In genomic region chr16:15658556-15658955, GRCh38 we compare ENCODE assay signal across 1 cellular context.
TF ChIP-seq lines count a peak whose summit lies in the region.

No MANE protein-coding gene starts in this region.

TF ChIP-seq in IMR-90, 13 proteins besides CTCF, POLR2A, EP300 and RAD21:
- TF ChIP-seq MXI1 (IDR thresholded peaks at IDR 0.05; ENCODE audit: borderline replicate concordance, low read depth, low read length) (no peak), SMC3 (IDR thresholded peaks at IDR 0.05; ENCODE audit: low read depth, low read length) (no peak), CEBPB (IDR thresholded peaks at IDR 0.05; ENCODE audit: low read depth, low read length) (no peak), NFE2L2 (IDR thresholded peaks at IDR 0.05; ENCODE audit: low read depth, low read length) (no peak), MAFK (IDR thresholded peaks at IDR 0.05; ENCODE audit: low read depth, low read length) (no peak), RCOR1 (IDR thresholded peaks at IDR 0.05; ENCODE audit: insufficient replicate concordance, low read length) (no peak), ELK1 (IDR thresholded peaks at IDR 0.05; ENCODE audit: borderline replicate concordance, low read depth, low read length) (no peak), USF2 (IDR thresholded peaks at IDR 0.05; ENCODE audit: low read depth, low read length) (no peak), BHLHE40 (IDR thresholded peaks at IDR 0.05; ENCODE audit: low read depth, low read length) (no peak), FOS (IDR thresholded peaks at IDR 0.05; ENCODE audit: low read depth, low read length) (no peak), MAZ (IDR thresholded peaks at IDR 0.05; ENCODE audit: borderline replicate concordance, low read depth, low read length) (no peak), RFX5 (IDR thresholded peaks at IDR 0.05; ENCODE audit: low read depth, low read length) (no peak), CHD1 (IDR thresholded peaks at IDR 0.05; ENCODE audit: low read depth, low read length) (no peak)
TF ChIP-seq in IMR-90: peak in this region for 0.
